ENCODE assay signal across 8 cellular contexts in genomic region chr19:57769345-57770131, GRCh38. TPM values are rescaled to one million over a fixed set of nuclear protein-coding genes. Genes with fewer than 3 reads are reported as not detected.
DNase-seq lines count a peak whose midpoint lies in the region; ATAC-seq, FAIRE-seq and TF ChIP-seq lines count a peak whose summit lies in the region.

TSS of gene ZNF586 (plus strand) at chr19:57769676. CDS start at chr19:57769843, 167 bp downstream.

- H3K4me1 ChIP-seq in DOHH2 (ENCODE audit: control insufficient read depth, low read length) (peaks cover 11% of the 10 kb centered on the region), neutrophil (ENCODE audit: control insufficient read depth in 1 of 2, insufficient read depth in 1 of 2, low read depth in 1 of 2, low read length in 1 of 2) (peaks cover 24 to 33% of the 10 kb centered on the region in 2 experiments)

- no peaks in the 10 kb centered on the region for H4K20me1 ChIP-seq in DOHH2 (ENCODE audit: control insufficient read depth, insufficient read depth, low read depth, low read length)

- peaks cover 37% of the 10 kb centered on the region for H3K36me3 ChIP-seq in DOHH2 (ENCODE audit: control insufficient read depth, low read length)
- peaks cover 29% of the 10 kb centered on the region for H3K36me3 ChIP-seq in neutrophil

- H3K27me3 ChIP-seq in DOHH2 (ENCODE audit: control insufficient read depth, low read length) (no peaks in the 10 kb centered on the region), neutrophil (no peaks in the 10 kb centered on the region)

- DNase-seq in Kasumi-1 (lab: John Stamatoyannopoulos, UW) (peak; percentile 88 to 92), SK-MEL-5 (ENCODE audit: low read depth, low spot score) (peak; percentile 92), frontal cortex (ENCODE audit: low spot score in 2 of 2) (peak; percentile 87 to 95)
- DNase-seq in activated naive CD4-positive, alpha-beta T cell (lab: John Stamatoyannopoulos, UW), result peak; percentile 55 to 79 (median 65)

- TF ChIP-seq CTCF in DOHH2 (IDR thresholded peaks at IDR 0.05; ENCODE audit: low read depth, low read length, poor library complexity, severe bottlenecking), result no peak
- TF ChIP-seq CTCF in neutrophil (IDR thresholded peaks at IDR 0.05), result peak; percentile 9
- TF ChIP-seq CTCF in subcutaneous adipose tissue (IDR thresholded peaks at IDR 0.05; ENCODE audit: low read depth), result no peak

- in situ Hi-C loops in SK-MEL-5 (cut with HindIII; ENCODE audit: low pct_unique_long_range_greater_than_20kb, low sequenced_read_pairs), result no loop called here

- no peaks in the 10 kb centered on the region for H3F3A ChIP-seq in DOHH2 (ENCODE audit: control insufficient read depth, insufficient read depth)

- peaks cover 46% of the 10 kb centered on the region for H3K9me3 ChIP-seq in DOHH2 (ENCODE audit: control insufficient read depth, insufficient read depth, low read length)
- no peaks in the 10 kb centered on the region for H3K9me3 ChIP-seq in neutrophil

- peak within 1 kb of the TSS; percentile 75 for H3K4me2 ChIP-seq in DOHH2 (ENCODE audit: low read length)

- peak; percentile 98 for ATAC-seq in GM21825 (IDR thresholded peaks at IDR 0.05; ENCODE audit: unreplicated experiment)

- peaks cover 44% of the 10 kb centered on the region for H3K79me2 ChIP-seq in DOHH2 (ENCODE audit: control insufficient read depth, low read length)

- H3K9me2 ChIP-seq in DOHH2 (replicated peaks; ENCODE audit: control insufficient read depth, low read length), result no peaks in the 10 kb centered on the region

- peak within 1 kb of the TSS; percentile 75 for H3K4me3 ChIP-seq in DOHH2 (ENCODE audit: low read length)
- H3K4me3 ChIP-seq in neutrophil (ENCODE audit: low read depth in 1 of 2, low read length in 1 of 2), result peak within 1 kb of the TSS; percentile 91 to 98

- H3K27ac ChIP-seq in DOHH2 (ENCODE audit: low read depth, low read length) (no peak within 1 kb of the TSS), neutrophil (peak within 1 kb of the TSS; percentile 92)

- FAIRE-seq in frontal cortex (lab: Jason Lieb, UNC), result no peak

RNA-seq across cellular contexts. Expression of gene ZNF586, which starts in this region (rescaled TPM):
- 9.4 and 10.0 TPM in 2 replicates for total RNA-seq in SK-MEL-5 (2014; rRNA removed; shearing (Covaris generic))
- 6.0 and 6.8 TPM in 2 replicates for polyA plus RNA-seq in SK-MEL-5 (2015; cell fraction: cytosol; rRNA removed)
- 3.4 and 5.2 TPM in 2 replicates for polyA plus RNA-seq in SK-MEL-5 (2015; cell fraction: nucleus; rRNA removed)
- total RNA-seq in frontal cortex, result 61.1 TPM
- 10 to 100 TPM; 17.8 to 22.5 (median 20.9) TPM for total RNA-seq in subcutaneous adipose tissue
